Comparison of ENCODE assay signal across 8 cellular contexts in the genomic region with DNA sequence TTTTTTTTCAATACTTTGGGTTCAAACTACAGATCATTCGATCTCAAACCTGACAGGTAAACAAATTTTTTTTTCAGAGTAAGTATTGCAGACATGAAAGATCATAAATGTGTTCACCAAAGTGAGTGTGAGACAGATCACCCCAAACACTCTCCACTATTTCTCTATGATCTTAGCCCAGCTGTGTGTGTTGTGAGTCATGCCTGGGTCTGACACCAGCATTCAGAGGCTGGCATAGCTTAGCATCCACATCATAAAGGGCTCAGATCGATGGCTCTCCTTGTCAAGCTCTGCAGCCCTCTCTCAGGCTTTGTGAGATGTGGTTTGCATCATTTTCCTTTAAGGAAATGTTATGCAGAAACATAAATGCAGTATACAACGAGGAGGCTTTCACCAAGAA.
DNase-seq lines count a peak whose midpoint lies in the region; ATAC-seq and TF ChIP-seq lines count a peak whose summit lies in the region.

No MANE protein-coding gene starts in this region.

- H3K27me3 ChIP-seq in neural progenitor cell: no peaks in the 10 kb centered on the region

- ATAC-seq in HG02884 (IDR thresholded peaks at IDR 0.05; ENCODE audit: unreplicated experiment) (no peak), HG02763 (IDR thresholded peaks at IDR 0.05; ENCODE audit: unreplicated experiment) (no peak), GM21528 (IDR thresholded peaks at IDR 0.05; ENCODE audit: low FRiP score, unreplicated experiment) (no peak)

- peaks cover 50% of the 10 kb centered on the region for H3K36me3 Mint-ChIP-seq in dendritic cell treated with granulocyte-macrophage colony-stimulating factor and Interleukin-4, amounts not matched to agents 40 ng/mL and 50 ng/mL, for 4 days (ENCODE audit: low read depth)
- H3K36me3 Mint-ChIP-seq in neural progenitor cell: no peaks in the 10 kb centered on the region
- peaks cover 25% of the 10 kb centered on the region for H3K36me3 Mint-ChIP-seq in activated T-cell treated with anti-CD3 and anti-CD28 coated beads, Interleukin-2, amount 50 U/mL, for 24 hours (ENCODE audit: low read depth)

- peaks cover 65% of the 10 kb centered on the region for H3K4me1 Mint-ChIP-seq in dendritic cell treated with granulocyte-macrophage colony-stimulating factor and Interleukin-4, amounts not matched to agents 40 ng/mL and 50 ng/mL, for 4 days (ENCODE audit: low read depth)
- H3K4me1 Mint-ChIP-seq in neural progenitor cell: peaks cover 55% of the 10 kb centered on the region
- H3K4me1 Mint-ChIP-seq in activated T-cell treated with anti-CD3 and anti-CD28 coated beads, Interleukin-2, amount 50 U/mL, for 24 hours (ENCODE audit: low read depth): peaks cover 66% of the 10 kb centered on the region

- no peak overlapping the region for H3K4me3 Mint-ChIP-seq in dendritic cell treated with granulocyte-macrophage colony-stimulating factor and Interleukin-4, amounts not matched to agents 40 ng/mL and 50 ng/mL, for 4 days
- no peak overlapping the region for H3K4me3 Mint-ChIP-seq in neural progenitor cell
- no peak overlapping the region for H3K4me3 Mint-ChIP-seq in activated T-cell treated with anti-CD3 and anti-CD28 coated beads, Interleukin-2, amount 50 U/mL, for 24 hours

- peak overlapping the region; percentile 83 for H3K4me2 ChIP-seq in neural progenitor cell

- peaks cover 35% of the 10 kb centered on the region for H3F3A ChIP-seq in neural progenitor cell (ENCODE audit: low read depth)

- intact Hi-C loops in dendritic cell treated with granulocyte-macrophage colony-stimulating factor and Interleukin-4, amounts not matched to agents 40 ng/mL and 50 ng/mL, for 4 days (cut with micrococcal nuclease): loop anchor here (5.0 kb wide), 2 partner anchors 162 to 232 kb away; no protein-coding TSS in a partner anchor

- no peaks in the 10 kb centered on the region for H3K36me3 ChIP-seq in neural progenitor cell

- DNase-seq in GM03348 (ENCODE audit: low spot score) (peak; percentile 80), NCI-H146 (lab: John Stamatoyannopoulos, UW) (peak; percentile 70), neural progenitor cell (ENCODE audit: low spot score) (no peak)
- DNase-seq in activated T-cell treated with anti-CD3 and anti-CD28 coated beads, Interleukin-2, amount 50 U/mL, for 24 hours: no peak

- H3K9me3 Mint-ChIP-seq in dendritic cell treated with granulocyte-macrophage colony-stimulating factor and Interleukin-4, amounts not matched to agents 40 ng/mL and 50 ng/mL, for 4 days: no peaks in the 10 kb centered on the region
- no peaks in the 10 kb centered on the region for H3K9me3 Mint-ChIP-seq in neural progenitor cell
- no peaks in the 10 kb centered on the region for H3K9me3 Mint-ChIP-seq in activated T-cell treated with anti-CD3 and anti-CD28 coated beads, Interleukin-2, amount 50 U/mL, for 24 hours

- H3K27ac Mint-ChIP-seq in dendritic cell treated with granulocyte-macrophage colony-stimulating factor and Interleukin-4, amounts not matched to agents 40 ng/mL and 50 ng/mL, for 4 days: peak overlapping the region; percentile 88
- H3K27ac Mint-ChIP-seq in neural progenitor cell: peak overlapping the region; percentile 46
- no peak overlapping the region for H3K27ac Mint-ChIP-seq in activated T-cell treated with anti-CD3 and anti-CD28 coated beads, Interleukin-2, amount 50 U/mL, for 24 hours

- H2AFZ ChIP-seq in neural progenitor cell (replicated peaks): no peak overlapping the region

- H4K20me1 ChIP-seq in neural progenitor cell (ENCODE audit: low read depth): no peaks in the 10 kb centered on the region

- H3K4me1 ChIP-seq in neural progenitor cell: peaks cover 55% of the 10 kb centered on the region

- H3K9ac ChIP-seq in neural progenitor cell: no peak overlapping the region

- no peak overlapping the region for H3K27ac ChIP-seq in neural progenitor cell

- H3K79me2 ChIP-seq in neural progenitor cell (ENCODE audit: low read depth): no peaks in the 10 kb centered on the region

- no peaks in the 10 kb centered on the region for H3K27me3 Mint-ChIP-seq in dendritic cell treated with granulocyte-macrophage colony-stimulating factor and Interleukin-4, amounts not matched to agents 40 ng/mL and 50 ng/mL, for 4 days
- peaks cover 7% of the 10 kb centered on the region for H3K27me3 Mint-ChIP-seq in neural progenitor cell (ENCODE audit: insufficient read depth, low read depth)
- H3K27me3 Mint-ChIP-seq in activated T-cell treated with anti-CD3 and anti-CD28 coated beads, Interleukin-2, amount 50 U/mL, for 24 hours: no peaks in the 10 kb centered on the region

- TF ChIP-seq CTCF in neural progenitor cell (IDR thresholded peaks at IDR 0.05): no peak

- no peak overlapping the region for H3K4me3 ChIP-seq in neural progenitor cell

- no peaks in the 10 kb centered on the region for H3K9me3 ChIP-seq in neural progenitor cell (ENCODE audit: low read depth)

Comparison
In these comparisons a context has a peak if more than half of its experiments do, and no peak if none do; other contexts are left out.
1. DNase-seq: peak in GM03348 (single experiment) and NCI-H146 (single experiment); none in neural progenitor cell (single experiment) and activated T-cell treated with anti-CD3 and anti-CD28 coated beads, Interleukin-2, amount 50 U/mL, for 24 hours (single experiment).